Comparison of ENCODE assay signal across 12 cellular contexts in the genomic region with DNA sequence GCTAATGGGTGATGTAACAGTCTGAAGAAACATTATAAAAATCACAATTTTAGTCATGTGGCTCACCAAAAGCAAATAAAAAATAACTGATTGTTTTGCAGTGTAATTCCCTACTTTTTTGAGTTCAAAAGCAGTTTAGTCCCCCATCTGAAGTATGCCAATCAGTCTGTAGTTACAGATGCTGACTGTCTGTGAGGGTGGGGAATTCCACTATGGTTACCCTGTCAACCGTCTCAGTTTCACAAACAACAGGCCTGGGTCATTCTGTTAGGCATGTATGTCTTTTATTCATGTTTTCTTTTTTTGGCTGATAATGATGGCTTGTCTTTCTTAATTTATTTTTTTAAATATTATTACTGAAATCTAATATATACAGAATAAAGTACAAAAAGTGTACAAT.
DNase-seq lines count a peak whose midpoint lies in the region; ATAC-seq and TF ChIP-seq lines count a peak whose summit lies in the region.
"Had no signal": no experiment of that assay in that cellular context is flagged by ENCODE, and none has a peak within 500 bp of the region (broad histone marks: within the 10 kb centered on the region; RNA-seq: fewer than 3 reads in every experiment).

No MANE protein-coding gene starts in this region.

- no peak overlapping the region for H3K27ac ChIP-seq in OCI-LY3 (ENCODE audit: low read length)
- H3K27ac ChIP-seq in smooth muscle cell (ENCODE audit: low read depth), result no peak overlapping the region
- H3K27ac ChIP-seq in Karpas-422 (ENCODE audit: low read length), result no peak overlapping the region
- H3K27ac ChIP-seq: breast epithelium had no signal

- H3K79me2 ChIP-seq in OCI-LY3 (ENCODE audit: low read length), result no peaks in the 10 kb centered on the region
- no peaks in the 10 kb centered on the region for H3K79me2 ChIP-seq in smooth muscle cell (ENCODE audit: low read depth)
- no peaks in the 10 kb centered on the region for H3K79me2 ChIP-seq in Karpas-422 (ENCODE audit: low read length)

- H3K9me2 ChIP-seq in Karpas-422 (replicated peaks; ENCODE audit: insufficient read depth, low read length), result no peaks in the 10 kb centered on the region

- H4K20me1 ChIP-seq in OCI-LY3 (ENCODE audit: insufficient read depth, low read length) (no peaks in the 10 kb centered on the region), smooth muscle cell (ENCODE audit: low read depth) (no peaks in the 10 kb centered on the region), Karpas-422 (ENCODE audit: insufficient read depth, low read depth, low read length) (no peaks in the 10 kb centered on the region)

- H3K9ac ChIP-seq in OCI-LY3 (ENCODE audit: low read length) (no peak overlapping the region), smooth muscle cell (ENCODE audit: low read depth) (no peak overlapping the region), Karpas-422 (ENCODE audit: low read length) (no peak overlapping the region)

- peak overlapping the region; percentile 46 for H3K4me2 ChIP-seq in OCI-LY3 (ENCODE audit: low read length)
- H3K4me2 ChIP-seq in smooth muscle cell, result no peak overlapping the region
- H3K4me2 ChIP-seq in Karpas-422 (ENCODE audit: low read depth, low read length, poor library complexity, severe bottlenecking), result no peak overlapping the region

- H3K4me1 ChIP-seq in OCI-LY3 (ENCODE audit: low read length) (peaks cover 10% of the 10 kb centered on the region), smooth muscle cell (ENCODE audit: low read depth) (no peaks in the 10 kb centered on the region), Karpas-422 (ENCODE audit: low read length) (no peaks in the 10 kb centered on the region), BE2C (no peaks in the 10 kb centered on the region)
- H3K4me1 ChIP-seq: breast epithelium had no signal

- H3F3A ChIP-seq in smooth muscle cell (ENCODE audit: low read depth), result no peaks in the 10 kb centered on the region

- 0% methylated on average over 1 of the region's 1 CpG for WGBS in smooth muscle cell (ENCODE audit: low lambda C conversion rate)

- H2AFZ ChIP-seq in OCI-LY3 (ENCODE audit: low read depth, low read length) (no peak overlapping the region), smooth muscle cell (ENCODE audit: low read depth) (no peak overlapping the region), Karpas-422 (ENCODE audit: low read length) (no peak overlapping the region)

- DNase-seq in smooth muscle cell (lab: John Stamatoyannopoulos, UW; ENCODE audit: unreplicated experiment) (no peak), DMS 273 treated with DMSO at 0.1 percent for 48 hours (lab: John Stamatoyannopoulos, UW) (no peak), Karpas-422 (no peak), BE2C (no peak)
- DNase-seq: NCI-H1694; stimulated activated CD4-positive, alpha-beta T cell treated with anti-CD3 and anti-CD28 coated beads, Interleukin-15, amount 100 ng/mL, for 24 hours had no signal

- no peak for TF ChIP-seq CTCF in OCI-LY3 (IDR thresholded peaks at IDR 0.05; ENCODE audit: low read depth, low read length)
- TF ChIP-seq CTCF in smooth muscle cell (IDR thresholded peaks at IDR 0.05; ENCODE audit: borderline replicate concordance, insufficient read depth, poor library complexity, severe bottlenecking), result no peak
- no peak for TF ChIP-seq CTCF in BE2C (IDR thresholded peaks at IDR 0.05; ENCODE audit: low read depth, low read length)

- H3K9me3 ChIP-seq in OCI-LY3 (ENCODE audit: insufficient read depth, low read length) (no peaks in the 10 kb centered on the region), smooth muscle cell (replicated peaks; ENCODE audit: low read depth) (no peaks in the 10 kb centered on the region), Karpas-422 (ENCODE audit: low read length) (no peaks in the 10 kb centered on the region), BE2C (no peaks in the 10 kb centered on the region)
- H3K9me3 ChIP-seq: breast epithelium had no signal

- ATAC-seq in GM18498 (IDR thresholded peaks at IDR 0.05; ENCODE audit: unreplicated experiment) (peak; percentile 100), GM19395 (IDR thresholded peaks at IDR 0.05; ENCODE audit: unreplicated experiment) (peak; percentile 98), HG02938 (IDR thresholded peaks at IDR 0.05; ENCODE audit: unreplicated experiment) (peak; percentile 99)
- ATAC-seq: HCT116 had no signal

- H3K4me3 ChIP-seq in OCI-LY3 (ENCODE audit: low read length), result no peak overlapping the region
- no peak overlapping the region for H3K4me3 ChIP-seq in smooth muscle cell
- no peak overlapping the region for H3K4me3 ChIP-seq in Karpas-422 (ENCODE audit: low read length)
- no peak overlapping the region for H3K4me3 ChIP-seq in BE2C (ENCODE audit: low read depth, low read length)
- H3K4me3 ChIP-seq: breast epithelium had no signal

- H3K27me3 ChIP-seq in OCI-LY3 (ENCODE audit: low read depth, low read length) (no peaks in the 10 kb centered on the region), smooth muscle cell (ENCODE audit: low read depth) (no peaks in the 10 kb centered on the region), Karpas-422 (ENCODE audit: low read length) (no peaks in the 10 kb centered on the region), BE2C (no peaks in the 10 kb centered on the region)
- H3K27me3 ChIP-seq: breast epithelium had no signal

- no peaks in the 10 kb centered on the region for H3K36me3 ChIP-seq in OCI-LY3 (replicated peaks; ENCODE audit: low read depth, low read length)
- no peaks in the 10 kb centered on the region for H3K36me3 ChIP-seq in smooth muscle cell (ENCODE audit: low read depth)
- no peaks in the 10 kb centered on the region for H3K36me3 ChIP-seq in Karpas-422 (ENCODE audit: insufficient read depth, low read length)
- no peaks in the 10 kb centered on the region for H3K36me3 ChIP-seq in BE2C
- H3K36me3 ChIP-seq: breast epithelium had no signal
